Comparison of ENCODE assay signal across 8 cellular contexts in genomic region chr19:5961969-5962945, GRCh38. TPM values are rescaled to one million over a fixed set of nuclear protein-coding genes. Genes with fewer than 3 reads are reported as not detected.
DNase-seq lines count a peak whose midpoint lies in the region; ATAC-seq and TF ChIP-seq lines count a peak whose summit lies in the region.

No MANE protein-coding gene starts in this region.

- no peak overlapping the region for H3K4ac ChIP-seq in mesendoderm (ENCODE audit: low read depth, low read length)

- no peak overlapping the region for H4K8ac ChIP-seq in mesendoderm (ENCODE audit: low read depth, low read length)

- H3K79me1 ChIP-seq in mesendoderm (ENCODE audit: low read length), result peaks cover 61% of the 10 kb centered on the region

- no peak for ATAC-seq in HG02588 (IDR thresholded peaks at IDR 0.05; ENCODE audit: unreplicated experiment)

- DNase-seq in COLO668 (lab: John Stamatoyannopoulos, UW; ENCODE audit: unreplicated experiment) (peak; percentile 93), NCI-H128 (lab: John Stamatoyannopoulos, UW; ENCODE audit: unreplicated experiment) (peak; percentile 88), caudate nucleus (lab: John Stamatoyannopoulos, UW) (peak in 9 of 61 donors; percentile 9 to 36 (median 17)), mesendoderm (no peak), stomach (peak; percentile 76), RPMI8226 (no peak)

- H4K5ac ChIP-seq in mesendoderm (ENCODE audit: low read length), result no peak overlapping the region

- H3K27me3 ChIP-seq in mesendoderm (ENCODE audit: insufficient read depth, low read length, poor library complexity) (no peaks in the 10 kb centered on the region), stomach (no peaks in the 10 kb centered on the region)

- TF ChIP-seq CTCF in VCaP (conservative IDR thresholded peaks at IDR 0.05) (no peak), stomach (IDR thresholded peaks at IDR 0.05) (no peak)

- H3K27ac ChIP-seq in VCaP, result peak overlapping the region; percentile 87
- H3K27ac ChIP-seq in caudate nucleus (ENCODE audit: low read depth, low read length), result peak overlapping the region; percentile 42
- no peak overlapping the region for H3K27ac ChIP-seq in mesendoderm (ENCODE audit: low read depth, low read length)
- H3K27ac ChIP-seq in stomach, result peak overlapping the region; percentile 72 to 84 (median 75)

- no peak overlapping the region for H3K9ac ChIP-seq in mesendoderm (ENCODE audit: low read length)

- intact Hi-C loops in stomach (cut with DNase I; ENCODE audit: low total_unique reads), result no loop called here

- peak overlapping the region; percentile 10 for H3K56ac ChIP-seq in mesendoderm (ENCODE audit: low read length)

- H2BK5ac ChIP-seq in mesendoderm (ENCODE audit: low read length), result no peak overlapping the region

- no peak for TF ChIP-seq POLR2A in stomach (IDR thresholded peaks at IDR 0.05)

- H3K36me3 ChIP-seq in mesendoderm (ENCODE audit: control insufficient read depth, insufficient read depth, low read length) (no peaks in the 10 kb centered on the region), stomach (peaks cover 0 to 15% (median 5%) of the 10 kb centered on the region in 4 donors)

- H3K4me2 ChIP-seq in mesendoderm (ENCODE audit: low read length), result no peak overlapping the region

- H3K4me3 ChIP-seq in mesendoderm (ENCODE audit: low read length) (no peak overlapping the region), stomach (peak overlapping the region in 2 of 4 donors; percentile 1 to 9)

- H2AK5ac ChIP-seq in mesendoderm (ENCODE audit: low read length), result no peak overlapping the region

- H3K4me1 ChIP-seq in mesendoderm (ENCODE audit: control insufficient read depth, low read depth, low read length), result peaks cover 17% of the 10 kb centered on the region
- H3K4me1 ChIP-seq in stomach, result peaks cover 72 to 100% (median 93%) of the 10 kb centered on the region in 4 donors

- no peak for TF ChIP-seq EP300 in stomach (IDR thresholded peaks at IDR 0.05)

- no peak overlapping the region for H2BK15ac ChIP-seq in mesendoderm (replicated peaks; ENCODE audit: low read depth)

- H3K23ac ChIP-seq in mesendoderm (ENCODE audit: low read length), result peak overlapping the region; percentile 4

- H3K18ac ChIP-seq in mesendoderm (ENCODE audit: low read length), result no peak overlapping the region

- H2BK120ac ChIP-seq in mesendoderm (ENCODE audit: low read depth, low read length), result no peak overlapping the region

- no CpG with 5 or more reads among the region's 29 CpGs for WGBS in mesendoderm (ENCODE audit: extremely low coverage, insufficient coverage, low lambda C conversion rate)
- WGBS in stomach, 5 donors, result 19 to 28% (median 22%) methylated on average over 29 of the region's 29 CpGs

- H3K9me3 ChIP-seq in stomach, result no peaks in the 10 kb centered on the region

- peaks cover 89% of the 10 kb centered on the region for H3K79me2 ChIP-seq in mesendoderm (ENCODE audit: control insufficient read depth, insufficient read depth, low read length)

RNA-seq across cellular contexts. Expression of gene RANBP3, which starts 15.7 kb away (rescaled TPM):
- 109 TPM for polyA plus RNA-seq in mesendoderm (2013, experiment 1 of 2)
- polyA plus RNA-seq in mesendoderm (2013, experiment 2 of 2), result 113 TPM
- 100 to 1,000 TPM in 2 of 5 donors, 10 to 100 TPM in 3; 28.6 to 235 (median 85.9) TPM for total RNA-seq in stomach
- polyA plus RNA-seq in stomach, result 10 to 100 TPM; 27.7 to 34.4 (median 31.2) TPM

RNA-seq across cellular contexts. Expression of gene CAPS, which starts 48.2 kb away (rescaled TPM):
- 0.27 TPM for polyA plus RNA-seq in mesendoderm (2013, experiment 1 of 2)
- polyA plus RNA-seq in mesendoderm (2013, experiment 2 of 2), result 0.52 TPM
- 100 to 1,000 TPM in 1 of 5 donors, 10 to 100 TPM in 4; 27.2 to 143 (median 54.8) TPM for total RNA-seq in stomach
- 10 to 100 TPM; 34.5 to 50.4 (median 44.0) TPM for polyA plus RNA-seq in stomach

RNA-seq across cellular contexts. Expression of gene VMAC, which starts 57.6 kb away (rescaled TPM):
- 0.76 TPM for polyA plus RNA-seq in mesendoderm (2013, experiment 1 of 2)
- 0.70 TPM for polyA plus RNA-seq in mesendoderm (2013, experiment 2 of 2)
- total RNA-seq in stomach, result 10 to 100 TPM in 3 of 5 donors, 1 to 10 TPM in 2; 3.6 to 60.8 (median 13.8) TPM
- 1 to 10 TPM; 4.3 to 5.0 (median 4.7) TPM for polyA plus RNA-seq in stomach

RNA-seq across cellular contexts. Expression of gene NDUFA11, which starts 58.7 kb away (rescaled TPM):
- polyA plus RNA-seq in mesendoderm (2013, experiment 1 of 2), result 299 TPM
- 304 TPM for polyA plus RNA-seq in mesendoderm (2013, experiment 2 of 2)
- total RNA-seq in stomach, result 100 to 1,000 TPM in 4 of 5 donors, 10 to 100 TPM in 1; 22.2 to 474 (median 130) TPM
- polyA plus RNA-seq in stomach, result 100 to 1,000 TPM; 490 to 524 (median 492) TPM

Comparison
In these comparisons a context has a peak if more than half of its experiments do, and no peak if none do; other contexts are left out.
1. DNase-seq: peak in COLO668 (single experiment), NCI-H128 (single experiment) and stomach (single experiment); none in mesendoderm (single experiment) and RPMI8226 (single experiment).